In genomic region chr17:70901870-70902269, GRCh38 we compare ENCODE assay signal across 24 cellular contexts.
"Had no signal": no experiment of that assay in that cellular context is flagged by ENCODE, and none has a peak within 500 bp of the region (broad histone marks: within the 10 kb centered on the region; RNA-seq: fewer than 3 reads in every experiment).

No MANE protein-coding gene starts in this region.

- H3K27ac Mint-ChIP-seq: activated CD4-positive, alpha-beta memory T cell treated with anti-CD3 and anti-CD28 coated beads, Interleukin-2, amount 10 ng/mL, durations not matched to agents 7 days and 5 days; activated CD4-positive, alpha-beta T cell treated with anti-CD3 and anti-CD28 coated beads for 36 hours; activated naive CD4-positive, alpha-beta T cell treated with anti-CD3 and anti-CD28 coated beads, Interleukin-2, amount 10 ng/mL, durations not matched to agents 7 days and 5 days; activated naive CD8-positive, alpha-beta T cell treated with anti-CD3 and anti-CD28 coated beads, Interleukin-2, amount 50 U/mL, for 24 hours; activated T-helper 2 cell treated with anti-CD3 and anti-CD28 coated beads, Interferon-gamma antibody, Interleukin-2, Interleukin-4, amounts not matched to agents 10 μg/mL and 5 μg/mL and 100 μg/mL, durations not matched to agents 14 hours and 24 hours and 36 hours; naive B cell; stimulated activated naive B cell treated with anti-CD40 and anti-IgM and Interleukin-4, amounts not matched to agents 10 μg/mL and 1 μg/mL and 100 μg/mL, for 72 hours had no signal

- H3K9me3 ChIP-seq: mucosa of descending colon, thyroid gland had no signal

- H3K27me3 Mint-ChIP-seq: activated CD4-positive, alpha-beta memory T cell treated with anti-CD3 and anti-CD28 coated beads, Interleukin-2, amount 10 ng/mL, durations not matched to agents 7 days and 5 days; activated CD4-positive, alpha-beta T cell treated with anti-CD3 and anti-CD28 coated beads for 36 hours; activated naive CD4-positive, alpha-beta T cell treated with anti-CD3 and anti-CD28 coated beads, Interleukin-2, amount 10 ng/mL, durations not matched to agents 7 days and 5 days; activated naive CD8-positive, alpha-beta T cell treated with anti-CD3 and anti-CD28 coated beads, Interleukin-2, amount 50 U/mL, for 24 hours; naive B cell; stimulated activated naive B cell treated with anti-CD40 and anti-IgM and Interleukin-4, amounts not matched to agents 10 μg/mL and 1 μg/mL and 100 μg/mL, for 72 hours had no signal

- H3K4me1 ChIP-seq: spleen, thyroid gland had no signal

- ATAC-seq: activated CD4-positive, alpha-beta T cell treated with anti-CD3 and anti-CD28 coated beads for 36 hours; activated naive CD8-positive, alpha-beta T cell treated with anti-CD3 and anti-CD28 coated beads, Interleukin-2, amount 50 U/mL, for 24 hours; left cardiac atrium; mucosa of descending colon; stimulated activated naive B cell treated with anti-CD40 and anti-IgM and Interleukin-4, amounts not matched to agents 10 μg/mL and 1 μg/mL and 100 μg/mL, for 72 hours had no signal

- H3K4me3 ChIP-seq: dorsolateral prefrontal cortex, mucosa of descending colon, spleen, thyroid gland had no signal

- H3K4me3 Mint-ChIP-seq: activated CD4-positive, alpha-beta memory T cell treated with anti-CD3 and anti-CD28 coated beads, Interleukin-2, amount 10 ng/mL, durations not matched to agents 7 days and 5 days; activated CD4-positive, alpha-beta T cell treated with anti-CD3 and anti-CD28 coated beads for 36 hours; activated naive CD4-positive, alpha-beta T cell treated with anti-CD3 and anti-CD28 coated beads, Interleukin-2, amount 10 ng/mL, durations not matched to agents 7 days and 5 days; activated naive CD8-positive, alpha-beta T cell treated with anti-CD3 and anti-CD28 coated beads, Interleukin-2, amount 50 U/mL, for 24 hours; naive B cell; neural crest cell; stimulated activated naive B cell treated with anti-CD40 and anti-IgM and Interleukin-4, amounts not matched to agents 10 μg/mL and 1 μg/mL and 100 μg/mL, for 72 hours had no signal

- H3K36me3 Mint-ChIP-seq: activated naive CD4-positive, alpha-beta T cell treated with anti-CD3 and anti-CD28 coated beads, Interleukin-2, amount 10 ng/mL, durations not matched to agents 7 days and 5 days; naive B cell; stimulated activated naive B cell treated with anti-CD40 and anti-IgM and Interleukin-4, amounts not matched to agents 10 μg/mL and 1 μg/mL and 100 μg/mL, for 72 hours had no signal

- H3K27ac ChIP-seq: brain microvascular endothelial cell, dorsolateral prefrontal cortex, epithelial cell of prostate, spleen, thyroid gland had no signal

- H3K36me3 ChIP-seq: brain microvascular endothelial cell, spleen, thyroid gland had no signal

- H3K27me3 ChIP-seq: brain microvascular endothelial cell, dorsolateral prefrontal cortex, spleen, thyroid gland had no signal

- DNase-seq: activated CD4-positive, alpha-beta memory T cell treated with anti-CD3 and anti-CD28 coated beads, Interleukin-2, amount 10 ng/mL, durations not matched to agents 7 days and 5 days; activated CD4-positive, alpha-beta T cell treated with anti-CD3 and anti-CD28 coated beads for 36 hours; activated naive CD4-positive, alpha-beta T cell treated with anti-CD3 and anti-CD28 coated beads, Interleukin-2, amount 10 ng/mL, durations not matched to agents 7 days and 5 days; activated naive CD8-positive, alpha-beta T cell treated with anti-CD3 and anti-CD28 coated beads, Interleukin-2, amount 50 U/mL, for 24 hours; activated T-cell treated with anti-CD3 and anti-CD28 coated beads, Interleukin-2, amount 50 U/mL, for 1 hour; aorta; brain microvascular endothelial cell; central memory CD4-positive, alpha-beta T cell; dorsolateral prefrontal cortex; foreskin melanocyte; glutamatergic neuron; hippocampal formation; left cardiac atrium; mesenchymal stem cell; mucosa of descending colon; naive B cell; retina; spleen; stimulated activated CD4-positive, alpha-beta T cell treated with anti-CD3 and anti-CD28 coated beads, Interleukin-4, amount 100 ng/mL, for 4 hours; stimulated activated naive B cell treated with anti-CD40 and anti-IgM and Interleukin-4, amounts not matched to agents 10 μg/mL and 1 μg/mL and 100 μg/mL, for 72 hours; thyroid gland had no signal

- H3K4me1 Mint-ChIP-seq: activated CD4-positive, alpha-beta memory T cell treated with anti-CD3 and anti-CD28 coated beads, Interleukin-2, amount 10 ng/mL, durations not matched to agents 7 days and 5 days; activated CD4-positive, alpha-beta T cell treated with anti-CD3 and anti-CD28 coated beads for 36 hours; activated naive CD4-positive, alpha-beta T cell treated with anti-CD3 and anti-CD28 coated beads, Interleukin-2, amount 10 ng/mL, durations not matched to agents 7 days and 5 days; activated naive CD8-positive, alpha-beta T cell treated with anti-CD3 and anti-CD28 coated beads, Interleukin-2, amount 50 U/mL, for 24 hours; naive B cell; stimulated activated naive B cell treated with anti-CD40 and anti-IgM and Interleukin-4, amounts not matched to agents 10 μg/mL and 1 μg/mL and 100 μg/mL, for 72 hours had no signal
